ENCODE assay signal across 9 cellular contexts in genomic region chrX:109475174-109475891, GRCh38. TPM values are rescaled to one million over a fixed set of nuclear protein-coding genes. Genes with fewer than 3 reads are reported as not detected.
A peak's percentile ranks its signal among the peaks of the same experiment; 100 is the strongest.
DNase-seq lines count a peak whose midpoint lies in the region; ATAC-seq, FAIRE-seq and TF ChIP-seq lines count a peak whose summit lies in the region.
"Had no signal": no experiment of that assay in that cellular context is flagged by ENCODE, and none has a peak within 500 bp of the region (broad histone marks: within the 10 kb centered on the region; RNA-seq: fewer than 3 reads in every experiment).

No MANE protein-coding gene starts in this region.

- POLR2A ChIA-PET in HEK293T (lab: Yijun Ruan, JAX): interaction anchor here (1.1 kb wide), 1 partner anchor 62 kb away, joined by 4 read pairs; no protein-coding TSS in a partner anchor

- H3K9ac ChIP-seq in endodermal cell (ENCODE audit: extremely low read depth, low read length, poor library complexity, severe bottlenecking): no peak overlapping the region

- CTCF ChIA-PET in HEK293T (lab: Yijun Ruan, JAX): interaction anchor here (0.8 to 2.3 kb wide), 7 partner anchors 10 to 782 kb away, joined by 3 to 12 read pairs (median 4); no protein-coding TSS in a partner anchor

- no peaks in the 10 kb centered on the region for H3K4me1 ChIP-seq in endodermal cell (ENCODE audit: control insufficient read depth, insufficient read depth, low read length)

- H3K4me3 Mint-ChIP-seq in endodermal cell (no peak overlapping the region), mesothelial cell of epicardium (no peak overlapping the region)

- ATAC-seq in GM18907 (IDR thresholded peaks at IDR 0.05; ENCODE audit: unreplicated experiment) (no peak), GM21360 (IDR thresholded peaks at IDR 0.05; ENCODE audit: unreplicated experiment) (no peak)

- FAIRE-seq in D721Med (lab: Jason Lieb, UNC): no peak
- FAIRE-seq: TTC549 had no signal

- no peak for DNase-seq in D721Med (ENCODE audit: insufficient read length, low spot score)
- peak; percentile 79 for DNase-seq in HEK293T (ENCODE audit: extremely low spot score)
- DNase-seq in NOMO-1 (lab: John Stamatoyannopoulos, UW; ENCODE audit: unreplicated experiment in 2 of 2): peak; percentile 38 to 56
- DNase-seq in endodermal cell: peak; percentile 93
- DNase-seq in mesothelial cell of epicardium (ENCODE audit: low spot score in 2 of 2, unreplicated experiment in 2 of 2): peak; percentile 27 to 67
- DNase-seq in OCI-M2 (lab: John Stamatoyannopoulos, UW; ENCODE audit: unreplicated experiment): no peak

- no peaks in the 10 kb centered on the region for H3K36me3 Mint-ChIP-seq in endodermal cell (ENCODE audit: low read depth)
- H3K36me3 Mint-ChIP-seq in mesothelial cell of epicardium: no peaks in the 10 kb centered on the region

- peak; percentile 34 for TF ChIP-seq CTCF in D721Med (IDR thresholded peaks at IDR 0.05; ENCODE audit: insufficient read depth, missing control alignments)
- peak; percentile 90 for TF ChIP-seq CTCF in endodermal cell (conservative IDR thresholded peaks at IDR 0.05)
- peak; percentile 84 for TF ChIP-seq CTCF in mesothelial cell of epicardium (IDR thresholded peaks at IDR 0.05; ENCODE audit: unreplicated experiment)

- no peaks in the 10 kb centered on the region for H3K27me3 ChIP-seq in endodermal cell (ENCODE audit: control insufficient read depth, insufficient read depth, low read length, poor library complexity, severe bottlenecking)

- H3K9me3 ChIP-seq in endodermal cell (ENCODE audit: control insufficient read depth, low read length): no peaks in the 10 kb centered on the region

- H3K27ac Mint-ChIP-seq in endodermal cell (no peak overlapping the region), mesothelial cell of epicardium (no peak overlapping the region)

- 32 to 88% methylated on average over 1 to 21 of the region's 23 CpGs for WGBS in endodermal cell (ENCODE audit: insufficient coverage in 1 of 2, insufficient read length in 1 of 2), 2 experiments

- H3K4me3 ChIP-seq in endodermal cell (ENCODE audit: low read length): no peak overlapping the region

- H3K9me3 Mint-ChIP-seq in endodermal cell (no peaks in the 10 kb centered on the region), mesothelial cell of epicardium (no peaks in the 10 kb centered on the region)

- H3K27me3 Mint-ChIP-seq in endodermal cell (ENCODE audit: insufficient read depth) (no peaks in the 10 kb centered on the region), mesothelial cell of epicardium (ENCODE audit: low read depth) (peaks cover 6% of the 10 kb centered on the region)

- H3K27ac ChIP-seq in endodermal cell (ENCODE audit: low read depth, low read length): no peak overlapping the region

- no peaks in the 10 kb centered on the region for H3K36me3 ChIP-seq in endodermal cell (ENCODE audit: control insufficient read depth, insufficient read depth, low read length)

- peaks cover 25% of the 10 kb centered on the region for H3K4me1 Mint-ChIP-seq in endodermal cell
- peaks cover 8% of the 10 kb centered on the region for H3K4me1 Mint-ChIP-seq in mesothelial cell of epicardium

TF ChIP-seq in HEK293T, 16 proteins besides CTCF, POLR2A, EP300 and RAD21:
- TF ChIP-seq L3MBTL2 (conservative IDR thresholded peaks at IDR 0.05) (peak; percentile 49), FOXM1 (IDR thresholded peaks at IDR 0.05; ENCODE audit: borderline replicate concordance) (no peak)

RNA-seq across cellular contexts. Expression of gene GUCY2F, which starts 6.6 kb away (rescaled TPM):
- total RNA-seq in endodermal cell (under 1 TPM in 1 of 2 donors, not detected in 1; 0.09 TPM), mesothelial cell of epicardium (0.07 TPM in 2 of 3 replicates, not detected in the other)
- polyA plus RNA-seq in endodermal cell (2013, experiment 1 of 2): not detected
- 0.08 TPM for polyA plus RNA-seq in endodermal cell (2013, experiment 2 of 2)

Comparison
In these comparisons a context has a peak if more than half of its experiments do, and no peak if none do; other contexts are left out.
1. DNase-seq: peak in HEK293T (single experiment), NOMO-1 (2 of 2), endodermal cell (single experiment) and mesothelial cell of epicardium (2 of 2); none in D721Med (single experiment) and OCI-M2 (single experiment).
2. CTCF ChIP-seq: peak in every context shown above with its lines; median percentile 90 in endodermal cell; 84 in mesothelial cell of epicardium; 34 in D721Med.